In genomic region chr2:84942964-84943421, GRCh38 we compare ENCODE assay signal across 9 cellular contexts. TPM values are rescaled to one million over a fixed set of nuclear protein-coding genes. Genes with fewer than 3 reads are reported as not detected.
DNase-seq lines count a peak whose midpoint lies in the region; ATAC-seq and TF ChIP-seq lines count a peak whose summit lies in the region.
"Had no signal": no experiment of that assay in that cellular context is flagged by ENCODE, and none has a peak within 500 bp of the region (broad histone marks: within the 10 kb centered on the region; RNA-seq: fewer than 3 reads in every experiment).

No MANE protein-coding gene starts in this region.

- H3K4me3 ChIP-seq in BLaER1 treated with 17β-estradiol and CSF1 and Interleukin-3, amounts not matched to agents 10 nM and 100 nM: no peak overlapping the region
- no peak overlapping the region for H3K4me3 ChIP-seq in SU-DHL-6 (ENCODE audit: insufficient read depth, low read length, poor library complexity, severe bottlenecking)
- H3K4me3 ChIP-seq in esophagus muscularis mucosa: no peak overlapping the region
- H3K4me3 ChIP-seq: prostate gland had no signal

- peak overlapping the region; percentile 8 to 86 (median 44); a peak in 19 of 22 replicates for H3K4me2 ChIP-seq in BLaER1 treated with 17β-estradiol and CSF1 and Interleukin-3, amounts not matched to agents 10 nM and 100 nM
- no peak overlapping the region for H3K4me2 ChIP-seq in SU-DHL-6 (ENCODE audit: low read depth, low read length, poor library complexity, severe bottlenecking)

- peaks cover 41 to 92% (median 65%) of the 10 kb centered on the region in 10 experiments for H3K4me1 ChIP-seq in BLaER1 treated with 17β-estradiol and CSF1 and Interleukin-3, amounts not matched to agents 10 nM and 100 nM
- H3K4me1 ChIP-seq in esophagus muscularis mucosa: no peaks in the 10 kb centered on the region
- H3K4me1 ChIP-seq: prostate gland had no signal

- H3K9ac ChIP-seq in BLaER1 treated with 17β-estradiol and CSF1 and Interleukin-3, amounts not matched to agents 10 nM and 100 nM: peak overlapping the region in 3 of 11 experiments; percentile 7 to 50 (median 9); a peak in 3 of 22 replicates
- H3K9ac ChIP-seq in SU-DHL-6 (ENCODE audit: low read length): no peak overlapping the region

- H3K36me3 ChIP-seq in BLaER1 treated with 17β-estradiol and CSF1 and Interleukin-3, amounts not matched to agents 10 nM and 100 nM: no peaks in the 10 kb centered on the region
- H3K36me3 ChIP-seq in SU-DHL-6 (ENCODE audit: low read length) (no peaks in the 10 kb centered on the region), esophagus muscularis mucosa (no peaks in the 10 kb centered on the region)
- H3K36me3 ChIP-seq: prostate gland had no signal

- 88% methylated on average over 4 of the region's 4 CpGs for WGBS in esophagus muscularis mucosa

- no peak for TF ChIP-seq POLR2A in esophagus muscularis mucosa (IDR thresholded peaks at IDR 0.05; ENCODE audit: low read depth)

- H3K79me2 ChIP-seq in SU-DHL-6 (ENCODE audit: insufficient read depth, low read length): no peaks in the 10 kb centered on the region

- no peaks in the 10 kb centered on the region for H3K27me3 ChIP-seq in BLaER1 treated with 17β-estradiol and CSF1 and Interleukin-3, amounts not matched to agents 10 nM and 100 nM
- H3K27me3 ChIP-seq in SU-DHL-6 (ENCODE audit: low read length) (no peaks in the 10 kb centered on the region), esophagus muscularis mucosa (no peaks in the 10 kb centered on the region)

- H3K27ac ChIP-seq in BLaER1 treated with 17β-estradiol and CSF1 and Interleukin-3, amounts not matched to agents 10 nM and 100 nM: peak overlapping the region in 10 of 11 experiments; percentile 3 to 82 (median 41); a peak in 18 of 22 replicates
- H3K27ac ChIP-seq in SU-DHL-6 (ENCODE audit: low read depth, low read length) (peak overlapping the region; percentile 6; the same call in 1 of the 2 replicates), esophagus muscularis mucosa (replicated peaks in 1 of 4) (no peak overlapping the region)
- H3K27ac ChIP-seq: prostate gland had no signal

- in situ Hi-C loops in ACHN (cut with HindIII; ENCODE audit: low pct_ligation_motif_present, low pct_unique_long_range_greater_than_20kb, low sequenced_read_pairs): no loop called here

- H3K9me2 ChIP-seq in SU-DHL-6 (replicated peaks; ENCODE audit: insufficient read depth, low read length): no peaks in the 10 kb centered on the region

- ATAC-seq in GM18907 (IDR thresholded peaks at IDR 0.05; ENCODE audit: unreplicated experiment) (peak; percentile 38), HG03025 (IDR thresholded peaks at IDR 0.05; ENCODE audit: low FRiP score, unreplicated experiment) (peak; percentile 37), HG02840 (IDR thresholded peaks at IDR 0.05; ENCODE audit: low FRiP score, unreplicated experiment) (no peak)

- no peak for TF ChIP-seq EP300 in esophagus muscularis mucosa (IDR thresholded peaks at IDR 0.05)

- no peak overlapping the region for H2AFZ ChIP-seq in SU-DHL-6 (ENCODE audit: low read depth, low read length, severe bottlenecking)

- intact Hi-C loops in esophagus muscularis mucosa (cut with DNase I): no loop called here

- H3F3A ChIP-seq in SU-DHL-6 (ENCODE audit: insufficient read depth): peaks cover 22% of the 10 kb centered on the region

- no peaks in the 10 kb centered on the region; a peak in 1 of 22 replicates for H4K20me1 ChIP-seq in BLaER1 treated with 17β-estradiol and CSF1 and Interleukin-3, amounts not matched to agents 10 nM and 100 nM
- H4K20me1 ChIP-seq in SU-DHL-6 (ENCODE audit: low read depth, low read length): no peaks in the 10 kb centered on the region

- no peaks in the 10 kb centered on the region for H3K9me3 ChIP-seq in BLaER1 treated with 17β-estradiol and CSF1 and Interleukin-3, amounts not matched to agents 10 nM and 100 nM (replicated peaks in 1 of 11)
- no peaks in the 10 kb centered on the region for H3K9me3 ChIP-seq in SU-DHL-6 (ENCODE audit: insufficient read depth, low read length)
- no peaks in the 10 kb centered on the region for H3K9me3 ChIP-seq in esophagus muscularis mucosa
- H3K9me3 ChIP-seq: prostate gland had no signal

- TF ChIP-seq CTCF in SU-DHL-6 (IDR thresholded peaks at IDR 0.05; ENCODE audit: insufficient read depth, low read length, poor library complexity, severe bottlenecking): no peak
- TF ChIP-seq CTCF in esophagus muscularis mucosa (IDR thresholded peaks at IDR 0.05): no peak

- DNase-seq in DMS53 (lab: John Stamatoyannopoulos, UW) (no peak), ACHN (no peak), esophagus muscularis mucosa (ENCODE audit: extremely low spot score) (no peak)

RNA-seq across cellular contexts. Expression of gene KCMF1, which starts 28.0 kb away (rescaled TPM):
- total RNA-seq in esophagus muscularis mucosa: 10 to 100 TPM; 48.0 to 73.1 (median 65.4) TPM

RNA-seq across cellular contexts. Expression of gene TMSB10, which starts 37.5 kb away (rescaled TPM):
- 1,000 to 10,000 TPM; 1,300 to 2,755 (median 1,711) TPM for total RNA-seq in esophagus muscularis mucosa

Comparison
In these comparisons a context has a peak if more than half of its experiments do, and no peak if none do; other contexts are left out.
1. H3K27ac ChIP-seq: peak in BLaER1 treated with 17β-estradiol and CSF1 and Interleukin-3, amounts not matched to agents 10 nM and 100 nM (10 of 11) and SU-DHL-6 (single experiment); none in esophagus muscularis mucosa (0 of 4).